In genomic region chr10:93383562-93383981, GRCh38 we compare ENCODE assay signal across 14 cellular contexts.
DNase-seq lines count a peak whose midpoint lies in the region; ATAC-seq, FAIRE-seq and TF ChIP-seq lines count a peak whose summit lies in the region.
"Had no signal": no experiment of that assay in that cellular context is flagged by ENCODE, and none has a peak within 500 bp of the region (broad histone marks: within the 10 kb centered on the region; RNA-seq: fewer than 3 reads in every experiment).

No MANE protein-coding gene starts in this region.

- no peaks in the 10 kb centered on the region for H3K27me3 ChIP-seq in gastrocnemius medialis

- no peaks in the 10 kb centered on the region for H3K9me3 Mint-ChIP-seq in Calu3 (ENCODE audit: low read depth, unreplicated experiment)
- H3K9me3 Mint-ChIP-seq: T-helper 2 cell treated with Interferon-gamma antibody and Interleukin-4, amounts not matched to agents 5 μg/mL and 100 μg/mL, for 36 hours had no signal

- H3K9me3 ChIP-seq in gastrocnemius medialis = no peaks in the 10 kb centered on the region

- peak overlapping the region; percentile 94 for H3K27ac Mint-ChIP-seq in Calu3 (ENCODE audit: unreplicated experiment)
- H3K27ac Mint-ChIP-seq: T-helper 2 cell treated with Interferon-gamma antibody and Interleukin-4, amounts not matched to agents 5 μg/mL and 100 μg/mL, for 36 hours had no signal

- no TSS peak for BruUV-seq in Calu3 (replicated peaks; lab: Mats Ljungman, UMichigan)

- no peak overlapping the region for H3K4me3 ChIP-seq in gastrocnemius medialis

- no peak for TF ChIP-seq POLR2A in gastrocnemius medialis (IDR thresholded peaks at IDR 0.05)

- peak overlapping the region in 3 of 4 donors; percentile 19 to 26 (median 23) for H3K27ac ChIP-seq in gastrocnemius medialis

- CTCF ChIA-PET in Calu3 (lab: Charles Lee) = interaction anchor here (0.6 to 1.5 kb wide), 4 partner anchors 59 to 781 kb away, joined by 3 to 4 read pairs (median 3); partner anchors contain the start of gene MYOF

- ATAC-seq in gastrocnemius medialis = peak; percentile 45 to 47
- ATAC-seq in GM19467 (IDR thresholded peaks at IDR 0.05; ENCODE audit: unreplicated experiment) = no peak

- no peaks in the 10 kb centered on the region for H3K4me1 ChIP-seq in gastrocnemius medialis

- peak overlapping the region; percentile 40 for H3K4me3 Mint-ChIP-seq in Calu3 (ENCODE audit: low read depth, unreplicated experiment)
- H3K4me3 Mint-ChIP-seq: T-helper 2 cell treated with Interferon-gamma antibody and Interleukin-4, amounts not matched to agents 5 μg/mL and 100 μg/mL, for 36 hours had no signal

- H3K27me3 Mint-ChIP-seq in Calu3 (ENCODE audit: unreplicated experiment) = no peaks in the 10 kb centered on the region

- no peaks in the 10 kb centered on the region for H3K36me3 ChIP-seq in gastrocnemius medialis

- in situ Hi-C loops in gastrocnemius medialis (cut with MboI; ENCODE audit: low sequenced_read_pairs in 4 of 4) = loop anchor here in 2 of 4 donors (5.0 to 25.0 kb wide), 2 partner anchors 99 to 304 kb away; partner anchors contain the start of gene MYOF (in 1 of the 2)

- peaks cover 39% of the 10 kb centered on the region for H3K4me1 Mint-ChIP-seq in Calu3 (ENCODE audit: low read depth, unreplicated experiment)

- peaks cover 78% of the 10 kb centered on the region for H3K36me3 Mint-ChIP-seq in Calu3 (ENCODE audit: insufficient read depth, unreplicated experiment)

- peak; percentile 3 for DNase-seq in Calu3
- peak; percentile 94 for DNase-seq in RPMI7951 (ENCODE audit: low read depth)
- DNase-seq in fibroblast of gingiva (ENCODE audit: low read depth) = peak; percentile 80
- no peak for DNase-seq in gastrocnemius medialis
- no peak for DNase-seq in OCI-M1 (lab: John Stamatoyannopoulos, UW)
- DNase-seq in Ammon's horn (ENCODE audit: low spot score) = no peak
- no peak for DNase-seq in D721Med (ENCODE audit: insufficient read length, low spot score)
- DNase-seq: activated gamma-delta T cell treated with Interleukin-2 at 50 U/mL for 16 hours, GF-D8, hippocampal formation, NCI-H2029 treated with DMSO at 0.1 percent for 48 hours, posterior cingulate gyrus had no signal

- intact Hi-C loops in Calu3 (cut with micrococcal nuclease; ENCODE audit: unreplicated experiment) = no loop called here
- intact Hi-C loops in gastrocnemius medialis (cut with DNase I; ENCODE audit: low total_unique reads) = no loop called here

- TF ChIP-seq CTCF in Calu3 (IDR thresholded peaks at IDR 0.05; ENCODE audit: unreplicated experiment) (no peak), gastrocnemius medialis (IDR thresholded peaks at IDR 0.05 in 4 of 5, conservative IDR thresholded peaks at IDR 0.05 in 1 of 5) (no peak), D721Med (IDR thresholded peaks at IDR 0.05; ENCODE audit: insufficient read depth, missing control alignments) (no peak)

- FAIRE-seq in D721Med (lab: Jason Lieb, UNC) = no peak

Comparison
In these comparisons a context has a peak if more than half of its experiments do, and no peak if none do; other contexts are left out.
1. DNase-seq: peak in Calu3 (single experiment), RPMI7951 (single experiment) and fibroblast of gingiva (single experiment); none in gastrocnemius medialis (0 of 2), OCI-M1 (single experiment), Ammon's horn (single experiment) and D721Med (single experiment).